ENCODE assay signal across 5 cellular contexts in genomic region chr3:10367466-10367865, GRCh38.
"Had no signal": no experiment of that assay in that cellular context is flagged by ENCODE, and none has a peak within 500 bp of the region (broad histone marks: within the 10 kb centered on the region; RNA-seq: fewer than 3 reads in every experiment).

No MANE protein-coding gene starts in this region.

- DNase-seq: activated CD4-positive, CD25-positive, alpha-beta regulatory T cell treated with anti-CD3 and anti-CD28 coated beads, Interleukin-2, amount 50 U/mL, for 72 hours; activated CD8-positive, alpha-beta memory T cell treated with anti-CD3 and anti-CD28 coated beads, Interleukin-2, amount 50 U/mL, for 4 hours; sigmoid colon; stimulated activated naive CD8-positive, alpha-beta T cell treated with anti-CD3 and anti-CD28 coated beads, Interleukin-15, amount 100 ng/mL, for 72 hours; testis had no signal

- H3K4me3 ChIP-seq: sigmoid colon, testis had no signal

- H3K27me3 ChIP-seq: sigmoid colon, testis had no signal

- H3K9me3 ChIP-seq: sigmoid colon, testis had no signal

- H3K4me1 ChIP-seq: sigmoid colon, testis had no signal

- H3K27ac ChIP-seq: sigmoid colon, testis had no signal

- H3K36me3 ChIP-seq: sigmoid colon had no signal
